Comparison of ENCODE assay signal across 24 cellular contexts in the genomic region with DNA sequence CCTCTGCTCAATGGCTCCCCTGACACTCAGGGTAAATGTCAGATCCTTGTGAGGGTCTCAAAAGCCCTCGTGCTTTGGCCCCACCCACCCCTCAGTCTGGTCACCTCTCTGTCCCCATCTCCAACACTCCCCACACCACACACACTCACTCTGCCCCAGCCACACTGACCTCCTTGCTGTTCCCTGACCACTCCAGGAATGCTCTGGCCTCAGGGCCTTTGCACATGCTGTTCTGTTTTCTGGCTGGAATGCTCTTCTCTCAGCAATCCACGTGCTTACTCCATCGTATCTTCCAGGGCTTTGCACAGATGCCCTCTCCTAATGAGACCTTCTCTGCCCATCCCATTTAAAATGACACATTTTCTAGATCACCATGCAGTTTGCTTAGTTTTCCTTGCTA. TPM values are rescaled to one million over a fixed set of nuclear protein-coding genes. Genes with fewer than 3 reads are reported as not detected.
DNase-seq lines count a peak whose midpoint lies in the region; ATAC-seq, FAIRE-seq and TF ChIP-seq lines count a peak whose summit lies in the region.
"Had no signal": no experiment of that assay in that cellular context is flagged by ENCODE, and none has a peak within 500 bp of the region (broad histone marks: within the 10 kb centered on the region; RNA-seq: fewer than 3 reads in every experiment).

No MANE protein-coding gene starts in this region.

- no peak for DNase-seq in activated CD8-positive, alpha-beta T cell treated with anti-CD3 and anti-CD28 coated beads, Interleukin-2, amount 10 ng/mL, durations not matched to agents 7 days and 5 days
- DNase-seq in activated CD8-positive, alpha-beta T cell treated with anti-CD3 and anti-CD28 coated beads for 36 hours = no peak
- no peak for DNase-seq in H1 (ENCODE audit: low read depth in 1 of 2, low spot score in 2 of 2)
- DNase-seq in natural killer cell treated with Interleukin-12 subunit alpha and Interleukin-12 subunit beta and Interleukin-15 and Interleukin-18, amount 100 ng/mL, for 72 hours (ENCODE audit: low spot score) = no peak
- no peak for DNase-seq in NCI-H524 treated with DMSO at 0.1 percent for 48 hours (lab: John Stamatoyannopoulos, UW)
- DNase-seq in testis = no peak
- DNase-seq: ACHN, DMS53, GDM1, H7, KBM-7, NCI-H1092 treated with DMSO at 0.1 percent for 48 hours, NCI-H1436 treated with DMSO at 0.1 percent for 48 hours, NCI-H1930, NCI-H2227 treated with DMSO at 0.1 percent for 48 hours, NCI-H510A had no signal

- POLR2A ChIA-PET in activated CD8-positive, alpha-beta T cell treated with anti-CD3 and anti-CD28 coated beads, Interleukin-2, amount 10 ng/mL, durations not matched to agents 7 days and 5 days (lab: Charles Lee) = no interaction called here
- POLR2A ChIA-PET in activated CD8-positive, alpha-beta T cell treated with anti-CD3 and anti-CD28 coated beads for 36 hours (lab: Charles Lee) = no interaction called here
- POLR2A ChIA-PET in H1 (lab: Charles Lee; ENCODE audit: partially characterized antibody) = no interaction called here

- H2AFZ ChIP-seq in H1 (ENCODE audit: low read length) = no peak overlapping the region

- H3K4me3 ChIP-seq in H1 (ENCODE audit: extremely low read depth in 1 of 4, insufficient read depth in 2 of 4, low read depth in 3 of 4, low read length in 4 of 4) (no peak overlapping the region), testis (no peak overlapping the region)
- H3K4me3 ChIP-seq: SJSA1 had no signal

- no peak overlapping the region for H3K23ac ChIP-seq in H1 (ENCODE audit: insufficient read length)

- TF ChIP-seq POLR2A in H1 (IDR thresholded peaks at IDR 0.05; ENCODE audit: control extremely low read depth in 1 of 2, low read depth in 2 of 2, low read length in 2 of 2) (no peak), testis (IDR thresholded peaks at IDR 0.05) (no peak)

- no peaks in the 10 kb centered on the region for H3K9me3 Mint-ChIP-seq in activated CD8-positive, alpha-beta T cell treated with anti-CD3 and anti-CD28 coated beads, Interleukin-2, amount 10 ng/mL, durations not matched to agents 7 days and 5 days (ENCODE audit: insufficient read depth)
- peaks cover 2% of the 10 kb centered on the region for H3K9me3 Mint-ChIP-seq in activated CD8-positive, alpha-beta T cell treated with anti-CD3 and anti-CD28 coated beads for 36 hours
- peaks cover 3% of the 10 kb centered on the region for H3K9me3 Mint-ChIP-seq in natural killer cell treated with Interleukin-12 subunit alpha and Interleukin-12 subunit beta and Interleukin-15 and Interleukin-18, amount 100 ng/mL, for 72 hours

- H3K36me3 ChIP-seq in H1 (ENCODE audit: control insufficient read depth in 2 of 4, insufficient read depth in 4 of 4, low read length in 3 of 4) (no peaks in the 10 kb centered on the region), testis (ENCODE audit: low read depth, missing control alignments) (no peaks in the 10 kb centered on the region)
- H3K36me3 ChIP-seq: SJSA1 had no signal

- H2BK5ac ChIP-seq in H1 (ENCODE audit: low read depth, low read length) = no peak overlapping the region

- no peak for TF ChIP-seq EP300 in H1 (IDR thresholded peaks at IDR 0.05; ENCODE audit: borderline replicate concordance in 1 of 2, low read depth in 2 of 2, low read length in 2 of 2)

- intact Hi-C loops in activated CD8-positive, alpha-beta T cell treated with anti-CD3 and anti-CD28 coated beads for 36 hours (cut with micrococcal nuclease) = no loop called here
- intact Hi-C loops in testis (cut with DNase I; ENCODE audit: low total_unique reads) = no loop called here

- no peak overlapping the region for H4K5ac ChIP-seq in H1 (ENCODE audit: insufficient read length, low read depth, low read length)

- H3K27me3 ChIP-seq in H1 (replicated peaks in 1 of 4; ENCODE audit: control insufficient read depth in 3 of 4, extremely low read depth in 1 of 4, insufficient read depth in 3 of 4, low read length in 3 of 4) = no peaks in the 10 kb centered on the region; a peak in 1 of 7 replicates
- no peaks in the 10 kb centered on the region for H3K27me3 ChIP-seq in testis
- H3K27me3 ChIP-seq: SJSA1 had no signal

- H3K4me1 ChIP-seq in H1 (replicated peaks in 1 of 4; ENCODE audit: control insufficient read depth in 3 of 4, insufficient read depth in 4 of 4, low read length in 3 of 4) (no peaks in the 10 kb centered on the region), testis (no peaks in the 10 kb centered on the region)

- H3K27ac ChIP-seq in H1 (ENCODE audit: low read depth, low read length) (no peak overlapping the region), testis (no peak overlapping the region)
- H3K27ac ChIP-seq: 22Rv1, C4-2B, SJSA1 had no signal

- H3K79me1 ChIP-seq in H1 (ENCODE audit: low read depth, low read length) = 0 out of 2 replicates have a peak, but pooled peaks cover 3% of the 10 kb centered on the region

- peaks cover 16% of the 10 kb centered on the region for H3K4me1 Mint-ChIP-seq in activated CD8-positive, alpha-beta T cell treated with anti-CD3 and anti-CD28 coated beads, Interleukin-2, amount 10 ng/mL, durations not matched to agents 7 days and 5 days (ENCODE audit: low read depth)
- H3K4me1 Mint-ChIP-seq in activated CD8-positive, alpha-beta T cell treated with anti-CD3 and anti-CD28 coated beads for 36 hours (ENCODE audit: low read depth) = peaks cover 16% of the 10 kb centered on the region
- peaks cover 51 to 56% of the 10 kb centered on the region in 2 donors for H3K4me1 Mint-ChIP-seq in natural killer cell treated with Interleukin-12 subunit alpha and Interleukin-12 subunit beta and Interleukin-15 and Interleukin-18, amount 100 ng/mL, for 72 hours (ENCODE audit: low read depth in 2 of 2)

- 97% methylated on average over 3 of the region's 3 CpGs; no CpG with 5 or more reads in 1 of the 2 experiments for WGBS in H1 (ENCODE audit: extremely low coverage in 1 of 2, insufficient coverage in 1 of 2, insufficient read length in 1 of 2, insufficient replicate concordance in 2 of 2, low coverage in 1 of 2, low lambda C conversion rate in 2 of 2, missing lambda C conversion rate in 1 of 2), 2 experiments
- 78 to 90% methylated on average over 3 of the region's 3 CpGs for WGBS in testis, 2 donors

- H2BK20ac ChIP-seq in H1 (ENCODE audit: low read length) = no peak overlapping the region

- no peak overlapping the region for H4K91ac ChIP-seq in H1 (replicated peaks; ENCODE audit: insufficient read length, low read length)

- no peak overlapping the region for H3K56ac ChIP-seq in H1 (replicated peaks; ENCODE audit: insufficient read length, low read depth, low read length)

- H3K9me3 ChIP-seq in H1 (ENCODE audit: insufficient read depth in 2 of 2, low read depth in 1 of 2, low read length in 1 of 2) = peaks cover 0 to 4% of the 10 kb centered on the region in 2 experiments; a peak in 1 of 4 replicates
- H3K9me3 ChIP-seq in testis = no peaks in the 10 kb centered on the region
- H3K9me3 ChIP-seq: SJSA1 had no signal

- no peak for FAIRE-seq in H1 (lab: Jason Lieb, UNC)
- FAIRE-seq: D721Med, GM18507, GM19239 had no signal

- H3K79me2 ChIP-seq in H1 (ENCODE audit: control insufficient read depth in 1 of 2, insufficient read depth in 2 of 2, low read length in 2 of 2) = no peaks in the 10 kb centered on the region

- no peak overlapping the region for H2BK120ac ChIP-seq in H1 (replicated peaks; ENCODE audit: low read depth, low read length)

- no peak for TF ChIP-seq RAD21 in H1 (IDR thresholded peaks at IDR 0.05 in 1 of 2, conservative IDR thresholded peaks at IDR 0.05 in 1 of 2; ENCODE audit: low read depth in 2 of 2, low read length in 2 of 2)

- H4K20me1 ChIP-seq in H1 (replicated peaks in 1 of 2; ENCODE audit: control insufficient read depth in 1 of 2, insufficient read depth in 2 of 2, low read length in 2 of 2) = no peaks in the 10 kb centered on the region

- no peak overlapping the region for H4K8ac ChIP-seq in H1 (ENCODE audit: extremely low read depth, insufficient read depth, low read length)

- no peak for TF ChIP-seq CTCF in activated CD8-positive, alpha-beta T cell treated with anti-CD3 and anti-CD28 coated beads for 36 hours (IDR thresholded peaks at IDR 0.05)
- TF ChIP-seq CTCF in H1 (IDR thresholded peaks at IDR 0.05; ENCODE audit: control extremely low read depth in 1 of 3, insufficient read depth in 1 of 3, low read depth in 1 of 3, low read length in 3 of 3) = no peak
- no peak for TF ChIP-seq CTCF in testis (IDR thresholded peaks at IDR 0.05)

- no peak overlapping the region for H2BK12ac ChIP-seq in H1 (ENCODE audit: low read depth, low read length)

- no peak for ATAC-seq in activated CD8-positive, alpha-beta T cell treated with anti-CD3 and anti-CD28 coated beads, Interleukin-2, amount 10 ng/mL, durations not matched to agents 7 days and 5 days
- ATAC-seq in activated CD8-positive, alpha-beta T cell treated with anti-CD3 and anti-CD28 coated beads for 36 hours = no peak
- ATAC-seq in natural killer cell treated with Interleukin-12 subunit alpha and Interleukin-12 subunit beta and Interleukin-15 and Interleukin-18, amount 100 ng/mL, for 72 hours = no peak
- no peak for ATAC-seq in GM21367 (IDR thresholded peaks at IDR 0.05; ENCODE audit: unreplicated experiment)
- no peak for ATAC-seq in GM18858 (IDR thresholded peaks at IDR 0.05; ENCODE audit: unreplicated experiment)

- CTCF ChIA-PET in activated CD8-positive, alpha-beta T cell treated with anti-CD3 and anti-CD28 coated beads, Interleukin-2, amount 10 ng/mL, durations not matched to agents 7 days and 5 days (lab: Charles Lee) = no interaction called here
- CTCF ChIA-PET in activated CD8-positive, alpha-beta T cell treated with anti-CD3 and anti-CD28 coated beads for 36 hours (lab: Charles Lee) = no interaction called here
- CTCF ChIA-PET in H1 (lab: Charles Lee; ENCODE audit: partially characterized antibody) = no interaction called here

- H3K23me2 ChIP-seq in H1 (ENCODE audit: low read depth, low read length) = no peaks in the 10 kb centered on the region

- no peak overlapping the region for H3K14ac ChIP-seq in H1 (ENCODE audit: insufficient read length)

- no peak overlapping the region for H3K9ac ChIP-seq in H1 (replicated peaks in 1 of 4; ENCODE audit: extremely low read depth in 1 of 4, low read depth in 3 of 4, low read length in 3 of 4)

- H3K4me2 ChIP-seq in H1 (ENCODE audit: insufficient read depth in 1 of 2, low read depth in 2 of 2, low read length in 2 of 2) = no peak overlapping the region

- H3K27me3 Mint-ChIP-seq in activated CD8-positive, alpha-beta T cell treated with anti-CD3 and anti-CD28 coated beads, Interleukin-2, amount 10 ng/mL, durations not matched to agents 7 days and 5 days (ENCODE audit: low read depth) = peaks cover 19% of the 10 kb centered on the region
- H3K27me3 Mint-ChIP-seq in activated CD8-positive, alpha-beta T cell treated with anti-CD3 and anti-CD28 coated beads for 36 hours = peaks cover 24% of the 10 kb centered on the region
- no peaks in the 10 kb centered on the region for H3K27me3 Mint-ChIP-seq in natural killer cell treated with Interleukin-12 subunit alpha and Interleukin-12 subunit beta and Interleukin-15 and Interleukin-18, amount 100 ng/mL, for 72 hours

- H3K27ac Mint-ChIP-seq in activated CD8-positive, alpha-beta T cell treated with anti-CD3 and anti-CD28 coated beads, Interleukin-2, amount 10 ng/mL, durations not matched to agents 7 days and 5 days = peak overlapping the region; percentile 28
- no peak overlapping the region for H3K27ac Mint-ChIP-seq in activated CD8-positive, alpha-beta T cell treated with anti-CD3 and anti-CD28 coated beads for 36 hours
- peak overlapping the region; percentile 81 for H3K27ac Mint-ChIP-seq in natural killer cell treated with Interleukin-12 subunit alpha and Interleukin-12 subunit beta and Interleukin-15 and Interleukin-18, amount 100 ng/mL, for 72 hours

- H3K36me3 Mint-ChIP-seq in activated CD8-positive, alpha-beta T cell treated with anti-CD3 and anti-CD28 coated beads, Interleukin-2, amount 10 ng/mL, durations not matched to agents 7 days and 5 days (ENCODE audit: low read depth) = peaks cover 2% of the 10 kb centered on the region
- peaks cover 2% of the 10 kb centered on the region for H3K36me3 Mint-ChIP-seq in activated CD8-positive, alpha-beta T cell treated with anti-CD3 and anti-CD28 coated beads for 36 hours (ENCODE audit: low read depth)
- H3K36me3 Mint-ChIP-seq in natural killer cell treated with Interleukin-12 subunit alpha and Interleukin-12 subunit beta and Interleukin-15 and Interleukin-18, amount 100 ng/mL, for 72 hours = no peaks in the 10 kb centered on the region

- H3K18ac ChIP-seq in H1 (ENCODE audit: extremely low read depth, low read length) = no peak overlapping the region

- no peak overlapping the region for H2BK15ac ChIP-seq in H1 (ENCODE audit: low read length)

- no peak overlapping the region for H2AK5ac ChIP-seq in H1 (ENCODE audit: low read depth, low read length)

- no peak overlapping the region for H3K4ac ChIP-seq in H1 (replicated peaks; ENCODE audit: insufficient read length, low read depth, low read length)

- H3K4me3 Mint-ChIP-seq in activated CD8-positive, alpha-beta T cell treated with anti-CD3 and anti-CD28 coated beads, Interleukin-2, amount 10 ng/mL, durations not matched to agents 7 days and 5 days = no peak overlapping the region
- no peak overlapping the region for H3K4me3 Mint-ChIP-seq in activated CD8-positive, alpha-beta T cell treated with anti-CD3 and anti-CD28 coated beads for 36 hours
- peak overlapping the region; percentile 88 for H3K4me3 Mint-ChIP-seq in natural killer cell treated with Interleukin-12 subunit alpha and Interleukin-12 subunit beta and Interleukin-15 and Interleukin-18, amount 100 ng/mL, for 72 hours

RNA-seq across cellular contexts. Expression of a gene that starts 28.2 kb away (rescaled TPM):
- 1 to 10 TPM in 1 of 2 experiments, under 1 TPM in 1; 0.61 to 1.6 TPM for total RNA-seq in activated CD8-positive, alpha-beta T cell treated with anti-CD3 and anti-CD28 coated beads, Interleukin-2, amount 10 ng/mL, durations not matched to agents 7 days and 5 days
- 1 to 10 TPM; 1.6 to 2.1 TPM for total RNA-seq in activated CD8-positive, alpha-beta T cell treated with anti-CD3 and anti-CD28 coated beads for 36 hours
- total RNA-seq in H1 (2021; fragmentation: NEBNext Ultra II Directional; extraction: Animal tissue kit (Norgen Biotek cat#: 25700)) = 12.2 and 14.5 TPM in 2 replicates
- 5.0 and 6.3 TPM in 2 replicates for polyA plus RNA-seq in H1 (2011; rRNA removed)
- 5.6 TPM for polyA plus RNA-seq in H1 (2011; cell fraction: cytosol; rRNA removed)
- 6.4 TPM for polyA plus RNA-seq in H1 (2011; cell fraction: nucleus; rRNA removed)
- 5.9 to 7.9 TPM (median 6.2 TPM) in 4 replicates for polyA plus RNA-seq in H1 (2012, experiment 1 of 2)
- 2.8 TPM for polyA plus RNA-seq in H1 (2012, experiment 2 of 2)
- 3.9 TPM for polyA plus RNA-seq in H1 (2013, experiment 1 of 2)
- 4.2 TPM for polyA plus RNA-seq in H1 (2013, experiment 2 of 2)
- 8.6 and 11.3 TPM in 2 replicates for polyA minus RNA-seq in H1 (2011; rRNA and poly(A)+ RNA removed)
- polyA minus RNA-seq in H1 (2011; cell fraction: cytosol; rRNA and poly(A)+ RNA removed) = 9.1 TPM
- polyA minus RNA-seq in H1 (2011; cell fraction: nucleus; rRNA and poly(A)+ RNA removed) = 7.1 TPM
- 1 to 10 TPM; 4.9 to 5.5 TPM for total RNA-seq in natural killer cell treated with Interleukin-12 subunit alpha and Interleukin-12 subunit beta and Interleukin-15 and Interleukin-18, amount 100 ng/mL, for 72 hours
- 100 to 1,000 TPM; 152 to 184 TPM for total RNA-seq in testis
- polyA plus RNA-seq in testis (ENCODE audit: insufficient read depth, low read depth, low replicate concordance) = 70.2 TPM
